In the genomic region with DNA sequence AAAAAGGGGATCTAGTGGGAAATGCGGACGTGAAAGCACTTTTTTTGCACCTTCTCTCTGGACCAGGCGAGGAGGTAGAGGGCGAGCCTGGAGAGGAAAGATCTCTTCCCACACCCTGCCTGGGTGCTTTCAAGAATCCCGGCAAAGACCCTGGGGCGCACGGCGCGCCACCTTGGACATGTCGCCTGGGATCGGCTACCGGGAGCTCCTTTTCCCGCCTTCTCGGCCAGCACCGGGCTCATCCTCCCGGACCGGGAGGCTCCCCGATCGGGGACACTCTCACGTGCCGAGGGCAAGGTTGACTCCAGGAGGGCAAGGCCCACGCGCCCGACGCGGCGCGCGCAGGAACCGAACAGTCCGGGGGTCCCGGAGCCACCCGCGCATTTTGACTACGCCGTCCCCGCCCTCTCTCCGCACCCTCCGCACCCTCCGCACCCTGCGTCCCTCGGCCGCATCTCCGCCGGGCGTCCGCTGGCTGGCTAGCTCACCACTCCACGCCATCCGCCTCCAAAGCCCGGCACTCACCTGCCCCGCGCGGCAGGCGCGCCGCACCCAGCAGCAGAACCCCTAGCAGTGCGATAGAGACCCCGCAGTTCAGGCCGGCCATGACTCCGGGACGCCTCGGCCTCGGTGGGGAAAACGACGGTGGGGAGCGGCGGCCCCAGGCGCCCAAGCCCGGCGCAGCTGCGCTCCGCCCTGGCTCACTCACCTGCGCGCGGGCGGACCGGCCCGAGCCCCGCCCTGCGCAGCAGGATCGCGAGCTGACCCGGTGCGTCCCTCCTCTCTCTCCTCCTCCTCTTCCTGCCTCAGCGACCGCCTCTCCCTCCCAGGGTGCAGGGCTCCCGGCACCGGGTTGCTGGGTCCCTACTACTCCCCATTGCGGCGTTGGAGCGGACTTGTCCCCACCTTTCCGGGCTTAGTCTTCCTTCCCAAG, we compare ENCODE assay signal across 1 cellular context.
TF ChIP-seq lines count a peak whose summit lies in the region.

A gene with protein sequence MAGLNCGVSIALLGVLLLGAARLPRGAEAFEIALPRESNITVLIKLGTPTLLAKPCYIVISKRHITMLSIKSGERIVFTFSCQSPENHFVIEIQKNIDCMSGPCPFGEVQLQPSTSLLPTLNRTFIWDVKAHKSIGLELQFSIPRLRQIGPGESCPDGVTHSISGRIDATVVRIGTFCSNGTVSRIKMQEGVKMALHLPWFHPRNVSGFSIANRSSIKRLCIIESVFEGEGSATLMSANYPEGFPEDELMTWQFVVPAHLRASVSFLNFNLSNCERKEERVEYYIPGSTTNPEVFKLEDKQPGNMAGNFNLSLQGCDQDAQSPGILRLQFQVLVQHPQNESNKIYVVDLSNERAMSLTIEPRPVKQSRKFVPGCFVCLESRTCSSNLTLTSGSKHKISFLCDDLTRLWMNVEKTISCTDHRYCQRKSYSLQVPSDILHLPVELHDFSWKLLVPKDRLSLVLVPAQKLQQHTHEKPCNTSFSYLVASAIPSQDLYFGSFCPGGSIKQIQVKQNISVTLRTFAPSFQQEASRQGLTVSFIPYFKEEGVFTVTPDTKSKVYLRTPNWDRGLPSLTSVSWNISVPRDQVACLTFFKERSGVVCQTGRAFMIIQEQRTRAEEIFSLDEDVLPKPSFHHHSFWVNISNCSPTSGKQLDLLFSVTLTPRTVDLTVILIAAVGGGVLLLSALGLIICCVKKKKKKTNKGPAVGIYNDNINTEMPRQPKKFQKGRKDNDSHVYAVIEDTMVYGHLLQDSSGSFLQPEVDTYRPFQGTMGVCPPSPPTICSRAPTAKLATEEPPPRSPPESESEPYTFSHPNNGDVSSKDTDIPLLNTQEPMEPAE (minus strand): TSS at position 698 of the 934 bp plus-strand sequence. CDS start 91 bp downstream, at position 607.

TF ChIP-seq in HepG2, 621 proteins besides CTCF, POLR2A, EP300 and RAD21:
- TF ChIP-seq ZSCAN12 (CRISPR knock-in tag; IDR thresholded peaks at IDR 0.05), result no peak
- peak; percentile 47 for TF ChIP-seq EZH2 (conservative IDR thresholded peaks at IDR 0.05; ENCODE audit: low read depth, low read length)
- TF ChIP-seq, protein P1, sequence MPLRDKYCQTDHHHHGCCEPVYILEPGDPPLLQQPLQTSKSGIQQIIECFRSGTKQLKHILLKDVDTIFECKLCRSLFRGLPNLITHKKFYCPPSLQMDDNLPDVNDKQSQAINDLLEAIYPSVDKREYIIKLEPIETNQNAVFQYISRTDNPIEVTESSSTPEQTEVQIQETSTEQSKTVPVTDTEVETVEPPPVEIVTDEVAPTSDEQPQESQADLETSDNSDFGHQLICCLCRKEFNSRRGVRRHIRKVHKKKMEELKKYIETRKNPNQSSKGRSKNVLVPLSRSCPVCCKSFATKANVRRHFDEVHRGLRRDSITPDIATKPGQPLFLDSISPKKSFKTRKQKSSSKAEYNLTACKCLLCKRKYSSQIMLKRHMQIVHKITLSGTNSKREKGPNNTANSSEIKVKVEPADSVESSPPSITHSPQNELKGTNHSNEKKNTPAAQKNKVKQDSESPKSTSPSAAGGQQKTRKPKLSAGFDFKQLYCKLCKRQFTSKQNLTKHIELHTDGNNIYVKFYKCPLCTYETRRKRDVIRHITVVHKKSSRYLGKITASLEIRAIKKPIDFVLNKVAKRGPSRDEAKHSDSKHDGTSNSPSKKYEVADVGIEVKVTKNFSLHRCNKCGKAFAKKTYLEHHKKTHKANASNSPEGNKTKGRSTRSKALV (CRISPR knock-in tag; IDR thresholded peaks at IDR 0.05), result peak; percentile 61; the same call in 1 of the 2 replicates
- no peak for TF ChIP-seq STAT5B (CRISPR knock-in tag; IDR thresholded peaks at IDR 0.05)
- TF ChIP-seq, protein P2, sequence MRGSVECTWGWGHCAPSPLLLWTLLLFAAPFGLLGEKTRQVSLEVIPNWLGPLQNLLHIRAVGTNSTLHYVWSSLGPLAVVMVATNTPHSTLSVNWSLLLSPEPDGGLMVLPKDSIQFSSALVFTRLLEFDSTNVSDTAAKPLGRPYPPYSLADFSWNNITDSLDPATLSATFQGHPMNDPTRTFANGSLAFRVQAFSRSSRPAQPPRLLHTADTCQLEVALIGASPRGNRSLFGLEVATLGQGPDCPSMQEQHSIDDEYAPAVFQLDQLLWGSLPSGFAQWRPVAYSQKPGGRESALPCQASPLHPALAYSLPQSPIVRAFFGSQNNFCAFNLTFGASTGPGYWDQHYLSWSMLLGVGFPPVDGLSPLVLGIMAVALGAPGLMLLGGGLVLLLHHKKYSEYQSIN (CRISPR knock-in tag; IDR thresholded peaks at IDR 0.05; ENCODE audit: borderline replicate concordance), result no peak
- no peak for TF ChIP-seq ZNF546 (CRISPR knock-in tag; conservative IDR thresholded peaks at IDR 0.05)
- no peak for TF ChIP-seq ZNF747 (CRISPR knock-in tag; IDR thresholded peaks at IDR 0.05; ENCODE audit: borderline replicate concordance)
- TF ChIP-seq, protein P3, sequence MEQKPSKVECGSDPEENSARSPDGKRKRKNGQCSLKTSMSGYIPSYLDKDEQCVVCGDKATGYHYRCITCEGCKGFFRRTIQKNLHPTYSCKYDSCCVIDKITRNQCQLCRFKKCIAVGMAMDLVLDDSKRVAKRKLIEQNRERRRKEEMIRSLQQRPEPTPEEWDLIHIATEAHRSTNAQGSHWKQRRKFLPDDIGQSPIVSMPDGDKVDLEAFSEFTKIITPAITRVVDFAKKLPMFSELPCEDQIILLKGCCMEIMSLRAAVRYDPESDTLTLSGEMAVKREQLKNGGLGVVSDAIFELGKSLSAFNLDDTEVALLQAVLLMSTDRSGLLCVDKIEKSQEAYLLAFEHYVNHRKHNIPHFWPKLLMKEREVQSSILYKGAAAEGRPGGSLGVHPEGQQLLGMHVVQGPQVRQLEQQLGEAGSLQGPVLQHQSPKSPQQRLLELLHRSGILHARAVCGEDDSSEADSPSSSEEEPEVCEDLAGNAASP (CRISPR knock-in tag; IDR thresholded peaks at IDR 0.05; ENCODE audit: borderline replicate concordance), result no peak
- TF ChIP-seq HNRNPLL (IDR thresholded peaks at IDR 0.05; ENCODE audit: low read depth, low read length, poor library complexity, severe bottlenecking), result peak; percentile 91
- TF ChIP-seq, protein P4, sequence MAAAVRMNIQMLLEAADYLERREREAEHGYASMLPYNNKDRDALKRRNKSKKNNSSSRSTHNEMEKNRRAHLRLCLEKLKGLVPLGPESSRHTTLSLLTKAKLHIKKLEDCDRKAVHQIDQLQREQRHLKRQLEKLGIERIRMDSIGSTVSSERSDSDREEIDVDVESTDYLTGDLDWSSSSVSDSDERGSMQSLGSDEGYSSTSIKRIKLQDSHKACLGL (CRISPR knock-in tag; IDR thresholded peaks at IDR 0.05), result no peak
- no peak for TF ChIP-seq ZNF615 (CRISPR knock-in tag; IDR thresholded peaks at IDR 0.05; ENCODE audit: borderline replicate concordance)
- no peak for TF ChIP-seq SIX1 (CRISPR knock-in tag; IDR thresholded peaks at IDR 0.05; ENCODE audit: borderline replicate concordance)
- TF ChIP-seq ATF7 (IDR thresholded peaks at IDR 0.05), result no peak
- no peak for TF ChIP-seq ATF7 (CRISPR knock-in tag; IDR thresholded peaks at IDR 0.05)
